Comparison of ENCODE assay signal across 13 cellular contexts in genomic region chr7:45073843-45074737, GRCh38. TPM values are rescaled to one million over a fixed set of nuclear protein-coding genes. Genes with fewer than 3 reads are reported as not detected.
DNase-seq lines count a peak whose midpoint lies in the region; ATAC-seq and TF ChIP-seq lines count a peak whose summit lies in the region.
"Had no signal": no experiment of that assay in that cellular context is flagged by ENCODE, and none has a peak within 500 bp of the region (broad histone marks: within the 10 kb centered on the region; RNA-seq: fewer than 3 reads in every experiment).

No MANE protein-coding gene starts in this region.

- H3K4me3 ChIP-seq in PC-9, result no peak overlapping the region
- H3K4me3 ChIP-seq: gastroesophageal sphincter, lower lobe of right lung had no signal

- H3K36me3 ChIP-seq in PC-9 (ENCODE audit: low read depth), result no peaks in the 10 kb centered on the region; the same call in 1 of the 2 replicates

- H3K79me2 ChIP-seq in PC-9 (ENCODE audit: low read depth), result no peaks in the 10 kb centered on the region

- H3K4me1 Mint-ChIP-seq in immature natural killer cell, result peaks cover 58 to 73% of the 10 kb centered on the region in 2 donors
- H3K4me1 Mint-ChIP-seq in stimulated activated naive B cell treated with anti-CD40 and anti-IgM and Interleukin-4, amounts not matched to agents 10 μg/mL and 1 μg/mL and 100 μg/mL, for 72 hours, result peaks cover 16 to 26% of the 10 kb centered on the region in 2 donors

- H3K27ac Mint-ChIP-seq in immature natural killer cell, result peak overlapping the region; percentile 69 to 94 (median 86)
- H3K27ac Mint-ChIP-seq in stimulated activated naive B cell treated with anti-CD40 and anti-IgM and Interleukin-4, amounts not matched to agents 10 μg/mL and 1 μg/mL and 100 μg/mL, for 72 hours, result peak overlapping the region; percentile 63

- BruUV-seq in PC-9 (replicated peaks; lab: Mats Ljungman, UMichigan), result no TSS peak

- ATAC-seq in stimulated activated naive B cell treated with anti-CD40 and anti-IgM and Interleukin-4, amounts not matched to agents 10 μg/mL and 1 μg/mL and 100 μg/mL, for 72 hours (replicated peaks), result no peak
- ATAC-seq: gastroesophageal sphincter, lower lobe of right lung had no signal

- CTCF ChIA-PET in PC-9 (lab: Charles Lee), result no interaction called here

- intact Hi-C loops in PC-9 (cut with micrococcal nuclease; ENCODE audit: unreplicated experiment), result no loop called here

- H4K20me1 ChIP-seq in PC-9 (ENCODE audit: insufficient read depth), result no peaks in the 10 kb centered on the region

- H3K9me3 Mint-ChIP-seq in immature natural killer cell, result no peaks in the 10 kb centered on the region
- H3K9me3 Mint-ChIP-seq in stimulated activated naive B cell treated with anti-CD40 and anti-IgM and Interleukin-4, amounts not matched to agents 10 μg/mL and 1 μg/mL and 100 μg/mL, for 72 hours, result no peaks in the 10 kb centered on the region

- no peak for TF ChIP-seq CTCF in PC-9 (conservative IDR thresholded peaks at IDR 0.05)

- H3K9me3 ChIP-seq in PC-9 (ENCODE audit: insufficient read depth, low read depth), result no peaks in the 10 kb centered on the region
- H3K9me3 ChIP-seq: gastroesophageal sphincter, lower lobe of right lung had no signal

- H3F3A ChIP-seq in PC-9 (ENCODE audit: insufficient read depth, low read depth), result peaks cover 8% of the 10 kb centered on the region; the same call in 1 of the 2 replicates

- H3K4me2 ChIP-seq in PC-9, result peak overlapping the region; percentile 3; the same call in 1 of the 2 replicates
- H3K4me2 ChIP-seq: KMS-11 had no signal

- no peak overlapping the region for H2AFZ ChIP-seq in PC-9

- H3K27me3 Mint-ChIP-seq in immature natural killer cell (ENCODE audit: low read depth in 3 of 3), result peaks cover 1 to 4% (median 3%) of the 10 kb centered on the region in 3 donors
- no peaks in the 10 kb centered on the region for H3K27me3 Mint-ChIP-seq in stimulated activated naive B cell treated with anti-CD40 and anti-IgM and Interleukin-4, amounts not matched to agents 10 μg/mL and 1 μg/mL and 100 μg/mL, for 72 hours
- H3K27me3 Mint-ChIP-seq: activated naive CD8-positive, alpha-beta T cell had no signal

- H3K4me3 Mint-ChIP-seq in immature natural killer cell, result peak overlapping the region; percentile 61 to 77 (median 73)
- no peak overlapping the region for H3K4me3 Mint-ChIP-seq in stimulated activated naive B cell treated with anti-CD40 and anti-IgM and Interleukin-4, amounts not matched to agents 10 μg/mL and 1 μg/mL and 100 μg/mL, for 72 hours
- H3K4me3 Mint-ChIP-seq: activated naive CD8-positive, alpha-beta T cell had no signal

- H3K9me2 ChIP-seq in PC-9 (ENCODE audit: insufficient read depth), result no peaks in the 10 kb centered on the region

- POLR2A ChIA-PET in PC-9 (lab: Charles Lee; ENCODE audit: unreplicated experiment), result no interaction called here

- peaks cover 10% of the 10 kb centered on the region for H3K4me1 ChIP-seq in PC-9 (replicated peaks; ENCODE audit: insufficient read depth)
- H3K4me1 ChIP-seq: gastroesophageal sphincter, lower lobe of right lung had no signal

- no peaks in the 10 kb centered on the region for H3K27me3 ChIP-seq in PC-9 (ENCODE audit: insufficient read depth, low read depth)
- H3K27me3 ChIP-seq: gastroesophageal sphincter had no signal

- no peak overlapping the region for H3K27ac ChIP-seq in PC-9
- H3K27ac ChIP-seq: gastroesophageal sphincter, KMS-11, lower lobe of right lung had no signal

- DNase-seq in activated effector memory CD4-positive, alpha-beta T cell treated with anti-CD3 and anti-CD28 coated beads, Interleukin-2, amount 50 U/mL, for 16 hours, result peak; percentile 53
- no peak for DNase-seq in activated effector memory CD4-positive, alpha-beta T cell treated with Interleukin-2 at 50 U/mL for 16 hours
- DNase-seq in PC-9 (peak; percentile 63 to 93), immature natural killer cell (no peak), SK-N-DZ (ENCODE audit: low spot score) (no peak), NCI-H345 treated with DMSO at 0.1 percent for 48 hours (lab: John Stamatoyannopoulos, UW; ENCODE audit: unreplicated experiment) (no peak), NK-92 (lab: John Stamatoyannopoulos, UW; ENCODE audit: unreplicated experiment) (no peak)
- DNase-seq in stimulated activated naive B cell treated with anti-CD40 and anti-IgM and Interleukin-4, amounts not matched to agents 10 μg/mL and 1 μg/mL and 100 μg/mL, for 72 hours, result no peak
- DNase-seq: lower lobe of right lung, NCI-H2171 had no signal

- peaks cover 4 to 38% (median 16%) of the 10 kb centered on the region in 3 donors for H3K36me3 Mint-ChIP-seq in immature natural killer cell
- H3K36me3 Mint-ChIP-seq in stimulated activated naive B cell treated with anti-CD40 and anti-IgM and Interleukin-4, amounts not matched to agents 10 μg/mL and 1 μg/mL and 100 μg/mL, for 72 hours, result peaks cover 47 to 71% of the 10 kb centered on the region in 2 donors
- H3K36me3 Mint-ChIP-seq: activated naive CD8-positive, alpha-beta T cell had no signal

RNA-seq across cellular contexts. Expression of gene NACAD, which starts 14.7 kb away (rescaled TPM):
- 0.15 and 0.24 TPM in 2 replicates for total RNA-seq in PC-9 (2021)
- under 1 TPM in 2 of 3 donors, not detected in 1; 0.26 to 0.65 TPM for polyA plus RNA-seq in immature natural killer cell
- polyA plus RNA-seq in SK-N-DZ (2014; cell fraction: cytosol; rRNA removed), result 13.3 and 13.4 TPM in 2 replicates
- polyA plus RNA-seq in SK-N-DZ (2014; cell fraction: nucleus; rRNA removed), result 11.7 and 20.9 TPM in 2 replicates

RNA-seq across cellular contexts. Expression of gene TBRG4, which starts 37.4 kb away (rescaled TPM):
- 117 and 120 TPM in 2 replicates for total RNA-seq in PC-9 (2021)
- 10 to 100 TPM; 39.5 to 56.9 (median 52.2) TPM for polyA plus RNA-seq in immature natural killer cell
- 105 and 131 TPM in 2 replicates for polyA plus RNA-seq in SK-N-DZ (2014; cell fraction: cytosol; rRNA removed)
- polyA plus RNA-seq in SK-N-DZ (2014; cell fraction: nucleus; rRNA removed), result 294 and 315 TPM in 2 replicates

Comparison
In these comparisons a context has a peak if more than half of its experiments do, and no peak if none do; other contexts are left out.
1. DNase-seq: peak in activated effector memory CD4-positive, alpha-beta T cell treated with anti-CD3 and anti-CD28 coated beads, Interleukin-2, amount 50 U/mL, for 16 hours (single experiment) and PC-9 (2 of 2); none in activated effector memory CD4-positive, alpha-beta T cell treated with Interleukin-2 at 50 U/mL for 16 hours (single experiment), immature natural killer cell (0 of 3), stimulated activated naive B cell treated with anti-CD40 and anti-IgM and Interleukin-4, amounts not matched to agents 10 μg/mL and 1 μg/mL and 100 μg/mL, for 72 hours (single experiment), SK-N-DZ (single experiment), NCI-H345 treated with DMSO at 0.1 percent for 48 hours (single experiment) and NK-92 (single experiment).
2. H3K4me3 Mint-ChIP-seq: peak in immature natural killer cell (5 of 5); none in stimulated activated naive B cell treated with anti-CD40 and anti-IgM and Interleukin-4, amounts not matched to agents 10 μg/mL and 1 μg/mL and 100 μg/mL, for 72 hours (0 of 2).